In the genomic region with DNA sequence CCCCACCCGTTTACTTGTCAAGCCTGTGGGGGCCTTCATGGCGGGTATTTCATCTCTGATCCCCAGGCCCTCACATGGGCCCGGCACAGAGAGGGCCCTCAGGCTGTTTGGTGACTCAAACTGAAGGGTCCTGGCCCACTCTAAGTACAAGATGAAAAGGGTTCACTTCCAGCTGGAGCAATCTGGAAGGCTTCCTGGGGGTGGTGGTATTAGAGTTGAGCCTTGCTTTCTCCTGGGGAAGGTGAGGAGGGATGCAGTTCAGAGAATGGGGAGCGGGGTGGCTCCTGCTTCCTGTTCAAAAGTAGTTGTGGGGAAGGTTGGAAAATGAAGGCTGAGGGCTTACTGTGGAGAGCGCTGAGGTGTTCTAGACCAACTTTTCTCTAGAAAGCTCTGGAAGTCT, we compare ENCODE assay signal across 25 cellular contexts. TPM values are rescaled to one million over a fixed set of nuclear protein-coding genes. Genes with fewer than 3 reads are reported as not detected.
DNase-seq lines count a peak whose midpoint lies in the region; ATAC-seq and TF ChIP-seq lines count a peak whose summit lies in the region.
"Had no signal": no experiment of that assay in that cellular context is flagged by ENCODE, and none has a peak within 500 bp of the region (broad histone marks: within the 10 kb centered on the region; RNA-seq: fewer than 3 reads in every experiment).

No MANE protein-coding gene starts in this region.

- H3K36me3 Mint-ChIP-seq in activated naive CD8-positive, alpha-beta T cell treated with anti-CD3 and anti-CD28 coated beads, Interleukin-2, amount 50 U/mL, for 24 hours (ENCODE audit: low read depth), result peaks cover 58% of the 10 kb centered on the region
- H3K36me3 Mint-ChIP-seq in progenitor cell of endocrine pancreas (ENCODE audit: insufficient read depth) (peaks cover 50% of the 10 kb centered on the region), GM23338 (ENCODE audit: low read depth) (peaks cover 27% of the 10 kb centered on the region)
- H3K36me3 Mint-ChIP-seq in activated T-cell treated with anti-CD3 and anti-CD28 coated beads, Interleukin-2, amount 50 U/mL, for 72 hours (ENCODE audit: insufficient read depth in 2 of 2), result peaks cover 2 to 18% of the 10 kb centered on the region in 2 donors

- H3K27me3 Mint-ChIP-seq in stimulated activated naive CD8-positive, alpha-beta T cell treated with anti-CD3 and anti-CD28 coated beads, Interleukin-15, amount 100 ng/mL, for 72 hours, result no peaks in the 10 kb centered on the region
- no peaks in the 10 kb centered on the region for H3K27me3 Mint-ChIP-seq in activated naive CD8-positive, alpha-beta T cell treated with anti-CD3 and anti-CD28 coated beads, Interleukin-2, amount 50 U/mL, for 24 hours
- H3K27me3 Mint-ChIP-seq in progenitor cell of endocrine pancreas (no peaks in the 10 kb centered on the region), GM23338 (ENCODE audit: insufficient read depth, low read depth, poor library complexity) (peaks cover 3% of the 10 kb centered on the region)
- no peaks in the 10 kb centered on the region for H3K27me3 Mint-ChIP-seq in activated T-cell treated with anti-CD3 and anti-CD28 coated beads, Interleukin-2, amount 50 U/mL, for 72 hours (ENCODE audit: low read depth)

- no peak overlapping the region for H2AFZ ChIP-seq in GM23338
- H2AFZ ChIP-seq: GM23248, PC-9 had no signal

- no peaks in the 10 kb centered on the region for H3K79me2 ChIP-seq in GM23338 (replicated peaks; ENCODE audit: insufficient read depth)

- no peak overlapping the region for H3K4me3 Mint-ChIP-seq in stimulated activated naive CD8-positive, alpha-beta T cell treated with anti-CD3 and anti-CD28 coated beads, Interleukin-15, amount 100 ng/mL, for 72 hours
- H3K4me3 Mint-ChIP-seq in activated naive CD8-positive, alpha-beta T cell treated with anti-CD3 and anti-CD28 coated beads, Interleukin-2, amount 50 U/mL, for 24 hours, result no peak overlapping the region
- H3K4me3 Mint-ChIP-seq in progenitor cell of endocrine pancreas (ENCODE audit: low read depth) (no peak overlapping the region), GM23338 (no peak overlapping the region)
- H3K4me3 Mint-ChIP-seq in activated T-cell treated with anti-CD3 and anti-CD28 coated beads, Interleukin-2, amount 50 U/mL, for 72 hours, result no peak overlapping the region

- H4K20me1 ChIP-seq in GM23338 (replicated peaks; ENCODE audit: insufficient read depth), result no peaks in the 10 kb centered on the region

- TF ChIP-seq CTCF in progenitor cell of endocrine pancreas (IDR thresholded peaks at IDR 0.05; ENCODE audit: unreplicated experiment), result no peak
- no peak for TF ChIP-seq CTCF in GM23338 (conservative IDR thresholded peaks at IDR 0.05; ENCODE audit: low read depth in 2 of 2)

- no peaks in the 10 kb centered on the region for H3K36me3 ChIP-seq in GM23338 (ENCODE audit: insufficient read depth)

- no peak for ATAC-seq in stimulated activated naive CD8-positive, alpha-beta T cell treated with anti-CD3 and anti-CD28 coated beads, Interleukin-15, amount 100 ng/mL, for 72 hours
- no peak for ATAC-seq in stimulated activated naive CD8-positive, alpha-beta T cell treated with anti-CD3 and anti-CD28 coated beads, Interleukin-15, Interleukin-2, amounts not matched to agents 100 U/mL and 50 U/mL, for 24 hours
- no peak for ATAC-seq in activated naive CD8-positive, alpha-beta T cell treated with anti-CD3 and anti-CD28 coated beads, Interleukin-2, amount 50 U/mL, for 24 hours
- no peak for ATAC-seq in activated T-cell treated with anti-CD3 and anti-CD28 coated beads, Interleukin-2, amount 50 U/mL, for 72 hours (replicated peaks in 1 of 2)
- no peak for ATAC-seq in GM23338
- ATAC-seq: GM12878, HCT116 had no signal

- H3K4me1 ChIP-seq in GM23338 (ENCODE audit: insufficient read depth), result no peaks in the 10 kb centered on the region

- H3K9me2 ChIP-seq in GM23338 (ENCODE audit: insufficient read depth), result no peaks in the 10 kb centered on the region

- H3K27me3 ChIP-seq in GM23338 (ENCODE audit: insufficient read depth), result no peaks in the 10 kb centered on the region

- H3F3A ChIP-seq in GM23338 (replicated peaks; ENCODE audit: low read depth), result no peaks in the 10 kb centered on the region

- no peak overlapping the region for H3K4me2 ChIP-seq in GM23338
- H3K4me2 ChIP-seq: PC-9 had no signal

- peak overlapping the region; percentile 48 to 82 for H3K27ac Mint-ChIP-seq in stimulated activated naive CD8-positive, alpha-beta T cell treated with anti-CD3 and anti-CD28 coated beads, Interleukin-15, amount 100 ng/mL, for 72 hours
- H3K27ac Mint-ChIP-seq in activated naive CD8-positive, alpha-beta T cell treated with anti-CD3 and anti-CD28 coated beads, Interleukin-2, amount 50 U/mL, for 24 hours, result peak overlapping the region; percentile 37
- H3K27ac Mint-ChIP-seq in progenitor cell of endocrine pancreas, result peak overlapping the region; percentile 73
- no peak overlapping the region for H3K27ac Mint-ChIP-seq in activated T-cell treated with anti-CD3 and anti-CD28 coated beads, Interleukin-2, amount 50 U/mL, for 72 hours
- no peak overlapping the region for H3K27ac Mint-ChIP-seq in GM23338

- H3K4me3 ChIP-seq in GM23338, result no peak overlapping the region
- H3K4me3 ChIP-seq: GM12878, GM23248, PC-9, SK-N-MC had no signal

- no peak overlapping the region for H3K27ac ChIP-seq in GM23338 (ENCODE audit: low read depth)
- H3K27ac ChIP-seq: C4-2B, GM23248, PC-9, RWPE1, SK-N-MC had no signal

- H3K9me3 Mint-ChIP-seq in stimulated activated naive CD8-positive, alpha-beta T cell treated with anti-CD3 and anti-CD28 coated beads, Interleukin-15, amount 100 ng/mL, for 72 hours, result peaks cover 0 to 14% of the 10 kb centered on the region in 2 donors
- no peaks in the 10 kb centered on the region for H3K9me3 Mint-ChIP-seq in activated naive CD8-positive, alpha-beta T cell treated with anti-CD3 and anti-CD28 coated beads, Interleukin-2, amount 50 U/mL, for 24 hours
- H3K9me3 Mint-ChIP-seq in progenitor cell of endocrine pancreas (ENCODE audit: low read depth) (no peaks in the 10 kb centered on the region), GM23338 (no peaks in the 10 kb centered on the region; the same call in 2 of the 3 replicates)
- H3K9me3 Mint-ChIP-seq in activated T-cell treated with anti-CD3 and anti-CD28 coated beads, Interleukin-2, amount 50 U/mL, for 72 hours, result peaks cover 0 to 2% of the 10 kb centered on the region in 2 donors

- peaks cover 26% of the 10 kb centered on the region for H3K4me1 Mint-ChIP-seq in stimulated activated naive CD8-positive, alpha-beta T cell treated with anti-CD3 and anti-CD28 coated beads, Interleukin-15, amount 100 ng/mL, for 72 hours
- peaks cover 15% of the 10 kb centered on the region for H3K4me1 Mint-ChIP-seq in activated naive CD8-positive, alpha-beta T cell treated with anti-CD3 and anti-CD28 coated beads, Interleukin-2, amount 50 U/mL, for 24 hours
- peaks cover 2% of the 10 kb centered on the region for H3K4me1 Mint-ChIP-seq in progenitor cell of endocrine pancreas (ENCODE audit: low read depth)
- peaks cover 4% of the 10 kb centered on the region for H3K4me1 Mint-ChIP-seq in activated T-cell treated with anti-CD3 and anti-CD28 coated beads, Interleukin-2, amount 50 U/mL, for 72 hours (ENCODE audit: low read depth)
- no peaks in the 10 kb centered on the region for H3K4me1 Mint-ChIP-seq in GM23338

- no peak for DNase-seq in stimulated activated naive CD8-positive, alpha-beta T cell treated with anti-CD3 and anti-CD28 coated beads, Interleukin-15, amount 100 ng/mL, for 72 hours
- no peak for DNase-seq in stimulated activated naive CD8-positive, alpha-beta T cell treated with anti-CD3 and anti-CD28 coated beads, Interleukin-15, Interleukin-2, amounts not matched to agents 100 U/mL and 50 U/mL, for 24 hours
- DNase-seq in activated naive CD8-positive, alpha-beta T cell treated with anti-CD3 and anti-CD28 coated beads, Interleukin-2, amount 50 U/mL, for 24 hours, result no peak
- no peak for DNase-seq in progenitor cell of endocrine pancreas (ENCODE audit: low spot score, unreplicated experiment)
- no peak for DNase-seq in activated CD4-positive, CD25-positive, alpha-beta regulatory T cell treated with anti-CD3 and anti-CD28 coated beads, Interleukin-2, amount 50 U/mL, for 72 hours
- DNase-seq in activated T-cell treated with anti-CD3 and anti-CD28 coated beads, Interleukin-2, amount 50 U/mL, for 72 hours, result no peak
- no peak for DNase-seq in GM23338 (ENCODE audit: low spot score)
- DNase-seq: DMS79, GM23248, KG1, NCI-H1092 treated with DMSO at 0.1 percent for 48 hours, NCI-H1436 treated with DMSO at 0.1 percent for 48 hours, NCI-H2029, NCI-H226, NCI-H510A treated with DMSO at 0.1 percent for 48 hours, NCI-H748 treated with DMSO at 0.1 percent for 48 hours, PC-9, SHP77 treated with DMSO at 0.1 percent for 48 hours had no signal

TF ChIP-seq in GM23338, 12 proteins besides CTCF, POLR2A, EP300 and RAD21 (continues in another document):
- TF ChIP-seq ZNF114 (CRISPR knock-in tag; IDR thresholded peaks at IDR 0.05) (no peak), JUNB (IDR thresholded peaks at IDR 0.05; ENCODE audit: unreplicated experiment) (no peak), STAT1 (IDR thresholded peaks at IDR 0.05; ENCODE audit: unreplicated experiment) (no peak), EZH2 (IDR thresholded peaks at IDR 0.05; ENCODE audit: low read depth, unreplicated experiment) (no peak)

RNA-seq across cellular contexts. Expression of gene DHRS3, which starts 47.7 kb away (rescaled TPM):
- total RNA-seq in progenitor cell of endocrine pancreas, result 176 and 214 TPM in 2 replicates
- 10 to 100 TPM; 60.4 to 65.3 TPM for total RNA-seq in activated T-cell treated with anti-CD3 and anti-CD28 coated beads, Interleukin-2, amount 50 U/mL, for 72 hours
- 21.0 and 21.2 TPM in 2 replicates for total RNA-seq in GM23338 (2014; rRNA removed; shearing (Covaris generic))
- 24.8 and 26.0 TPM in 2 replicates for polyA plus RNA-seq in GM23338 (2016; fragmentation: Nextera tagmentation; extraction: Ambion mirVana)
- total RNA-seq: A172, HT1080 had no signal

Comparison
In these comparisons a context has a peak if more than half of its experiments do, and no peak if none do; other contexts are left out.
1. H3K27ac Mint-ChIP-seq: peak in stimulated activated naive CD8-positive, alpha-beta T cell treated with anti-CD3 and anti-CD28 coated beads, Interleukin-15, amount 100 ng/mL, for 72 hours (2 of 2), activated naive CD8-positive, alpha-beta T cell treated with anti-CD3 and anti-CD28 coated beads, Interleukin-2, amount 50 U/mL, for 24 hours (single experiment) and progenitor cell of endocrine pancreas (single experiment); none in activated T-cell treated with anti-CD3 and anti-CD28 coated beads, Interleukin-2, amount 50 U/mL, for 72 hours (single experiment) and GM23338 (single experiment).